Comparison of ENCODE assay signal across 10 cellular contexts in genomic region chr1:7561331-7561921, GRCh38.
DNase-seq lines count a peak whose midpoint lies in the region; ATAC-seq and TF ChIP-seq lines count a peak whose summit lies in the region.
"Had no signal": no experiment of that assay in that cellular context is flagged by ENCODE, and none has a peak within 500 bp of the region (broad histone marks: within the 10 kb centered on the region; RNA-seq: fewer than 3 reads in every experiment).

No MANE protein-coding gene starts in this region.

- H3K4me1 ChIP-seq in A673 (ENCODE audit: insufficient read depth, low read length, poor library complexity, severe bottlenecking) (no peaks in the 10 kb centered on the region), right atrium auricular region (peaks cover 0 to 38% of the 10 kb centered on the region in 2 donors)
- H3K4me1 ChIP-seq: body of pancreas had no signal

- H3K27ac ChIP-seq in A673 (ENCODE audit: low read depth, low read length, poor library complexity, severe bottlenecking) (no peak overlapping the region), right atrium auricular region (peak overlapping the region; percentile 42 to 45)
- H3K27ac ChIP-seq: body of pancreas had no signal

- intact Hi-C loops in A673 (cut with micrococcal nuclease; ENCODE audit: unreplicated experiment): no loop called here

- no peaks in the 10 kb centered on the region for H3K9me3 ChIP-seq in A673 (ENCODE audit: low read depth, low read length, poor library complexity, severe bottlenecking)
- no peaks in the 10 kb centered on the region for H3K9me3 ChIP-seq in right atrium auricular region
- H3K9me3 ChIP-seq: body of pancreas had no signal

- DNase-seq in A673 (ENCODE audit: low spot score) (peak; percentile 63), GM12864 (ENCODE audit: low read depth) (no peak), SK-N-DZ (ENCODE audit: low spot score) (peak; percentile 62), right atrium auricular region (ENCODE audit: low spot score) (no peak), NCI-H1417 treated with DMSO at 0.1 percent for 48 hours (lab: John Stamatoyannopoulos, UW) (no peak)
- DNase-seq: body of pancreas, mammary epithelial cell had no signal

- TF ChIP-seq CTCF in A673 (conservative IDR thresholded peaks at IDR 0.05; ENCODE audit: low read depth, low read length): peak; percentile 77
- peak; percentile 55 for TF ChIP-seq CTCF in GM12864 (IDR thresholded peaks at IDR 0.05; ENCODE audit: low read depth, low read length, missing control alignments)
- peak in 1 of 2 donors; percentile 49 for TF ChIP-seq CTCF in right atrium auricular region (IDR thresholded peaks at IDR 0.05)

- H3K36me3 ChIP-seq in A673 (ENCODE audit: insufficient read depth, low read length, poor library complexity, severe bottlenecking) (no peaks in the 10 kb centered on the region), right atrium auricular region (no peaks in the 10 kb centered on the region)

- CTCF ChIA-PET in A673 (lab: Charles Lee): interaction anchor here (0.6 kb wide), 1 partner anchor 348 kb away, joined by 6 read pairs; no protein-coding TSS in a partner anchor

- POLR2A ChIA-PET in A673 (lab: Charles Lee; ENCODE audit: low non-redundant PET): interaction anchor here (0.6 kb wide), 1 partner anchor 12 kb away, joined by 5 read pairs; no protein-coding TSS in a partner anchor

- BruUV-seq in A673 (replicated peaks; lab: Mats Ljungman, UMichigan): no TSS peak

- H3K4me3 ChIP-seq in A673 (ENCODE audit: low read depth, low read length, poor library complexity, severe bottlenecking) (no peak overlapping the region), GM12864 (ENCODE audit: low read depth, low read length) (no peak overlapping the region), right atrium auricular region (no peak overlapping the region)
- H3K4me3 ChIP-seq: body of pancreas had no signal

- ATAC-seq in GM18909 (IDR thresholded peaks at IDR 0.05; ENCODE audit: poor library complexity, unreplicated experiment) (no peak), GM19023 (IDR thresholded peaks at IDR 0.05; ENCODE audit: unreplicated experiment) (no peak), HG02588 (IDR thresholded peaks at IDR 0.05; ENCODE audit: unreplicated experiment) (no peak)
- ATAC-seq: body of pancreas had no signal

- H3K27me3 ChIP-seq in A673 (replicated peaks; ENCODE audit: insufficient read depth, low read depth, low read length, poor library complexity): no peaks in the 10 kb centered on the region
- H3K27me3 ChIP-seq in right atrium auricular region: no peaks in the 10 kb centered on the region
- H3K27me3 ChIP-seq: body of pancreas had no signal

Comparison
In these comparisons a context has a peak if more than half of its experiments do, and no peak if none do; other contexts are left out.
1. DNase-seq: peak in A673 (single experiment) and SK-N-DZ (single experiment); none in GM12864 (single experiment), right atrium auricular region (single experiment) and NCI-H1417 treated with DMSO at 0.1 percent for 48 hours (single experiment).